ENCODE assay signal across 15 cellular contexts in genomic region chr10:121154846-121155245, GRCh38.
DNase-seq lines count a peak whose midpoint lies in the region; ATAC-seq lines count a peak whose summit lies in the region.
"Had no signal": no experiment of that assay in that cellular context is flagged by ENCODE, and none has a peak within 500 bp of the region (broad histone marks: within the 10 kb centered on the region; RNA-seq: fewer than 3 reads in every experiment).

No MANE protein-coding gene starts in this region.

- peak; percentile 35 to 44 for DNase-seq in HAP-1 (ENCODE audit: low spot score in 2 of 2)
- peak in 52 of 56 donors; percentile 19 to 97 (median 78) for DNase-seq in amygdala (lab: John Stamatoyannopoulos, UW)
- DNase-seq in hippocampal formation (lab: John Stamatoyannopoulos, UW): peak; percentile 87 to 97
- DNase-seq in renal cortical epithelial cell (ENCODE audit: low read depth): peak; percentile 80
- no peak for DNase-seq in GF-D8 (lab: John Stamatoyannopoulos, UW)
- DNase-seq in activated T-cell treated with anti-CD3 and anti-CD28 coated beads for 4 hours: no peak
- DNase-seq in activated effector memory CD4-positive, alpha-beta T cell treated with anti-CD3 and anti-CD28 coated beads, Interleukin-2, amount 50 U/mL, for 16 hours: no peak
- DNase-seq: activated CD8-positive, alpha-beta memory T cell treated with anti-CD3 and anti-CD28 coated beads for 24 hours; activated naive CD4-positive, alpha-beta T cell treated with anti-CD3 and anti-CD28 coated beads, Interleukin-2, amount 10 ng/mL, durations not matched to agents 7 days and 5 days; left lung; NCI-H226; SIG-M5; stimulated activated CD4-positive, alpha-beta T cell treated with anti-CD3 and anti-CD28 coated beads, Interleukin-2, amount 100 ng/mL, for 24 hours had no signal

- no peaks in the 10 kb centered on the region for H3K27me3 ChIP-seq in HAP-1 (ENCODE audit: low read depth)
- H3K27me3 ChIP-seq: left lung had no signal

- H3K9me3 ChIP-seq in HAP-1: no peaks in the 10 kb centered on the region
- H3K9me3 ChIP-seq: left lung had no signal

- no peak overlapping the region for H3K4me3 ChIP-seq in HAP-1
- H3K4me3 ChIP-seq: coronary artery, left lung had no signal

- H3K36me3 ChIP-seq in HAP-1 (replicated peaks): no peaks in the 10 kb centered on the region
- H3K36me3 ChIP-seq: left lung had no signal

- peaks cover 3% of the 10 kb centered on the region for H3K4me1 ChIP-seq in HAP-1
- H3K4me1 ChIP-seq: left lung had no signal

- ATAC-seq in HG03045 (IDR thresholded peaks at IDR 0.05; ENCODE audit: unreplicated experiment): no peak
- ATAC-seq: left lung had no signal

- in situ Hi-C loops in HAP-1 (cut with MboI; ENCODE audit: low sequenced_read_pairs): no loop called here

Comparison
In these comparisons a context has a peak if more than half of its experiments do, and no peak if none do; other contexts are left out.
1. DNase-seq: peak in HAP-1 (2 of 2), amygdala (52 of 56), hippocampal formation (2 of 2) and renal cortical epithelial cell (single experiment); none in GF-D8 (single experiment), activated T-cell treated with anti-CD3 and anti-CD28 coated beads for 4 hours (single experiment) and activated effector memory CD4-positive, alpha-beta T cell treated with anti-CD3 and anti-CD28 coated beads, Interleukin-2, amount 50 U/mL, for 16 hours (single experiment).